Comparison of ENCODE assay signal across 24 cellular contexts in the genomic region with DNA sequence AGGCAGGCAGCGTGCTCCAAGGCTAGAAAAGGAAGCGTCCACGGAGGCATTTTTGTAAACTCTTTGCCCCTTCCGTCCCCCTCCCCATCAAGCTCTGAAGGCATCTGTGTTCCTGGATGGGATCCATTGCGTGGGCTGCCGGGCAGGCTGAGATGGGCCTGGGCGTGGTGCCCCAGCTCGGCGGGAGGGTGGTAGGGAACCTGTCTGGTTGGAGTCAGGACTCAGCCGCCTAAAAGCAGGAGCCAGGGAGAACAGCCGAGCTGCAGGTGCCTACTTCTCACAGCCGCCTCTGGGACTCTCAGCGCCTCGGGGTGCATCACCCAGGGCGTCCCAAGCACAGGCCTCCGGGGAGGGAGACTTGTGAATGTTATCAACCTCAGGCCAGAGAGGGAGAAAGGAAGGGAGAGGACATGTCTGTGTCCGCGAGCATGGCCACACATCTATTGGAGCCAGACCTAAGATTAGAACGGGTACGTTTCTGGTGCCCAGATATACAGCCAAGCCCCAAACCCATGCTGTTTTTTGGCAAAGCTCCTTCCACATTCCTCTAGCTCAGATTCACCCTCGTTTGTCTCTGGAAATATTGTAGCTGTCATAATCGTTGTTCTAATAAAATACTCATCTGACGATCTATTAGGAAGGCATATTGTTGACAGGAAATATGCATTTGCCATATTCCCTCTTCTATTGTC. TPM values are rescaled to one million over a fixed set of nuclear protein-coding genes. Genes with fewer than 3 reads are reported as not detected.
DNase-seq lines count a peak whose midpoint lies in the region; ATAC-seq, FAIRE-seq and TF ChIP-seq lines count a peak whose summit lies in the region.
"Had no signal": no experiment of that assay in that cellular context is flagged by ENCODE, and none has a peak within 500 bp of the region (broad histone marks: within the 10 kb centered on the region; RNA-seq: fewer than 3 reads in every experiment).

No MANE protein-coding gene starts in this region.

- no peak for TF ChIP-seq EP300 in transverse colon (IDR thresholded peaks at IDR 0.05; ENCODE audit: low read depth)

- POLR2A ChIA-PET in MCF 10A (lab: Yijun Ruan, JAX): no interaction called here

- peak overlapping the region in 1 of 2 donors; percentile 27 for H3K27ac ChIP-seq in breast epithelium
- H3K27ac ChIP-seq in foreskin keratinocyte: no peak overlapping the region
- H3K27ac ChIP-seq in trophoblast cell (ENCODE audit: low read depth, low read length): no peak overlapping the region
- H3K27ac ChIP-seq in transverse colon: no peak overlapping the region
- no peak overlapping the region for H3K27ac ChIP-seq in WERI-Rb-1
- H3K27ac ChIP-seq: 22Rv1, neutrophil, Peyer's patch, upper lobe of left lung had no signal

- ATAC-seq in foreskin keratinocyte (peak; percentile 67), HG03139 (IDR thresholded peaks at IDR 0.05; ENCODE audit: unreplicated experiment) (no peak)
- ATAC-seq: esophagus mucosa had no signal

- H3K9ac ChIP-seq in trophoblast cell (ENCODE audit: low read length): no peak overlapping the region

- no peak overlapping the region for H2AFZ ChIP-seq in trophoblast cell (ENCODE audit: insufficient read depth, low read length, poor library complexity)

- no peaks in the 10 kb centered on the region for H3K36me3 Mint-ChIP-seq in MCF 10A (ENCODE audit: insufficient read depth, unreplicated experiment)
- H3K36me3 Mint-ChIP-seq: CD8-positive, alpha-beta memory T cell had no signal

- in situ Hi-C loops in transverse colon (cut with MboI; ENCODE audit: low pct_ligation_motif_present in 1 of 4, low pct_unique_long_range_greater_than_20kb in 1 of 4, low sequenced_read_pairs in 3 of 4): no loop called here

- intact Hi-C loops in breast epithelium (cut with DNase I; ENCODE audit: low total_unique reads): no loop called here
- intact Hi-C loops in MCF 10A (cut with micrococcal nuclease): no loop called here
- intact Hi-C loops in transverse colon (cut with DNase I; ENCODE audit: low total_unique reads): no loop called here

- no peak overlapping the region for H2BK120ac ChIP-seq in trophoblast cell (ENCODE audit: insufficient read depth, low read length, poor library complexity)

- H3K4me3 ChIP-seq in breast epithelium (peak overlapping the region in 2 of 3 donors; percentile 18 to 47), trophoblast cell (ENCODE audit: low read depth, low read length) (no peak overlapping the region), transverse colon (no peak overlapping the region), WERI-Rb-1 (ENCODE audit: low read depth, low read length) (no peak overlapping the region)
- H3K4me3 ChIP-seq: Peyer's patch had no signal

- H2BK12ac ChIP-seq in trophoblast cell (ENCODE audit: low read length): no peak overlapping the region

- no peak overlapping the region for H3K18ac ChIP-seq in trophoblast cell (ENCODE audit: low read length)

- no peak overlapping the region for H3K23ac ChIP-seq in trophoblast cell (ENCODE audit: low read length)

- DNase-seq in breast epithelium (ENCODE audit: low spot score in 2 of 2): peak in 1 of 2 donors; percentile 26
- DNase-seq in MCF 10A (ENCODE audit: unreplicated experiment): no peak
- DNase-seq in foreskin keratinocyte: no peak
- peak; percentile 10 to 33 for DNase-seq in trophoblast cell
- no peak for DNase-seq in transverse colon
- DNase-seq in WERI-Rb-1: no peak
- DNase-seq in HTR-8/SVneo (ENCODE audit: insufficient read length, low spot score): no peak
- DNase-seq: activated CD4-positive, alpha-beta T cell treated with anti-CD3 and anti-CD28 coated beads, Interleukin-2, amount 50 U/mL, for 48 hours; activated naive CD4-positive, alpha-beta T cell treated with anti-CD3 and anti-CD28 coated beads for 36 hours; CD8-positive, alpha-beta memory T cell; cortex of kidney; DMS 273 treated with DMSO at 0.1 percent for 48 hours; KBM-7; NCI-H1417 treated with DMSO at 0.1 percent for 48 hours; NCI-H2081 treated with DMSO at 0.1 percent for 48 hours; NCI-H345; NCI-H748 treated with DMSO at 0.1 percent for 48 hours; Peyer's patch; SIG-M5; upper lobe of left lung had no signal

- H3K27me3 ChIP-seq in breast epithelium: no peaks in the 10 kb centered on the region
- peaks cover 4% of the 10 kb centered on the region for H3K27me3 ChIP-seq in foreskin keratinocyte
- no peaks in the 10 kb centered on the region for H3K27me3 ChIP-seq in trophoblast cell (ENCODE audit: insufficient read depth, low read length)
- no peaks in the 10 kb centered on the region for H3K27me3 ChIP-seq in transverse colon
- peaks cover 18% of the 10 kb centered on the region for H3K27me3 ChIP-seq in WERI-Rb-1 (ENCODE audit: insufficient read depth, low read depth, severe bottlenecking)
- H3K27me3 ChIP-seq: Peyer's patch, upper lobe of left lung had no signal

- TF ChIP-seq POLR2A in breast epithelium (IDR thresholded peaks at IDR 0.05) (no peak), transverse colon (IDR thresholded peaks at IDR 0.05) (no peak)

- no peaks in the 10 kb centered on the region for H3K27me3 Mint-ChIP-seq in MCF 10A (ENCODE audit: insufficient read depth, unreplicated experiment)

- H4K91ac ChIP-seq in trophoblast cell (ENCODE audit: low read depth, low read length): no peak overlapping the region

- H3K9me3 ChIP-seq in breast epithelium: no peaks in the 10 kb centered on the region
- no peaks in the 10 kb centered on the region for H3K9me3 ChIP-seq in trophoblast cell (ENCODE audit: insufficient read depth, low read depth, low read length)
- no peaks in the 10 kb centered on the region for H3K9me3 ChIP-seq in transverse colon
- no peaks in the 10 kb centered on the region for H3K9me3 ChIP-seq in WERI-Rb-1 (ENCODE audit: severe bottlenecking)
- H3K9me3 ChIP-seq: neutrophil, Peyer's patch, upper lobe of left lung had no signal

- H3K79me2 ChIP-seq in trophoblast cell (ENCODE audit: control insufficient read depth, insufficient read depth, low read length, poor library complexity): no peaks in the 10 kb centered on the region

- WGBS in trophoblast cell (ENCODE audit: extremely low coverage, insufficient coverage, insufficient read length): no CpG with 5 or more reads among the region's 23 CpGs
- 72 to 84% methylated on average over 10 to 23 of the region's 23 CpGs for WGBS in transverse colon (ENCODE audit: low coverage in 1 of 2), 2 donors

- H3K4ac ChIP-seq in trophoblast cell (ENCODE audit: low read depth, low read length): no peak overlapping the region

- no peaks in the 10 kb centered on the region for H3K9me3 Mint-ChIP-seq in MCF 10A (ENCODE audit: unreplicated experiment)

- H2AK5ac ChIP-seq in trophoblast cell (ENCODE audit: low read length): no peak overlapping the region

- H3K27ac Mint-ChIP-seq in MCF 10A (ENCODE audit: low read depth, unreplicated experiment): no peak overlapping the region
- H3K27ac Mint-ChIP-seq: activated naive CD4-positive, alpha-beta T cell treated with anti-CD3 and anti-CD28 coated beads for 36 hours; CD8-positive, alpha-beta memory T cell had no signal

- no peaks in the 10 kb centered on the region for H3K79me1 ChIP-seq in trophoblast cell (ENCODE audit: low read length)

- no peaks in the 10 kb centered on the region for H3K4me1 Mint-ChIP-seq in MCF 10A (ENCODE audit: insufficient read depth, unreplicated experiment)
- H3K4me1 Mint-ChIP-seq: CD8-positive, alpha-beta memory T cell had no signal

- no peak for TF ChIP-seq CTCF in breast epithelium (IDR thresholded peaks at IDR 0.05)
- no peak for TF ChIP-seq CTCF in MCF 10A (IDR thresholded peaks at IDR 0.05; ENCODE audit: unreplicated experiment)
- no peak for TF ChIP-seq CTCF in foreskin keratinocyte (conservative IDR thresholded peaks at IDR 0.05)
- TF ChIP-seq CTCF in transverse colon (IDR thresholded peaks at IDR 0.05): no peak
- no peak for TF ChIP-seq CTCF in WERI-Rb-1 (IDR thresholded peaks at IDR 0.05; ENCODE audit: low read depth, low read length)

- no TSS peak for BruUV-seq in MCF 10A (replicated peaks; lab: Mats Ljungman, UMichigan)

- no peak overlapping the region for H2BK5ac ChIP-seq in trophoblast cell (ENCODE audit: low read depth, low read length, poor library complexity)

- H4K12ac ChIP-seq in trophoblast cell (ENCODE audit: low read depth, low read length): no peak overlapping the region

- FAIRE-seq in HTR-8/SVneo (lab: Jason Lieb, UNC): no peak

- H3K14ac ChIP-seq in trophoblast cell (ENCODE audit: low read length): no peak overlapping the region

- no peaks in the 10 kb centered on the region for H3K36me3 ChIP-seq in breast epithelium
- no peaks in the 10 kb centered on the region for H3K36me3 ChIP-seq in trophoblast cell (ENCODE audit: control insufficient read depth in 1 of 2, insufficient read depth in 2 of 2, low read length in 2 of 2)
- H3K36me3 ChIP-seq in transverse colon: no peaks in the 10 kb centered on the region
- no peaks in the 10 kb centered on the region for H3K36me3 ChIP-seq in WERI-Rb-1
- H3K36me3 ChIP-seq: neutrophil, Peyer's patch, upper lobe of left lung had no signal

- CTCF ChIA-PET in MCF 10A (lab: Yijun Ruan, JAX): no interaction called here

- H4K8ac ChIP-seq in trophoblast cell (ENCODE audit: low read depth, low read length): no peak overlapping the region

- no peak overlapping the region for H3K4me2 ChIP-seq in trophoblast cell (ENCODE audit: low read length)

- no peaks in the 10 kb centered on the region for H3K4me1 ChIP-seq in breast epithelium
- peaks cover 7% of the 10 kb centered on the region for H3K4me1 ChIP-seq in foreskin keratinocyte
- H3K4me1 ChIP-seq in trophoblast cell (ENCODE audit: control insufficient read depth in 1 of 2, insufficient read depth in 2 of 2, low read length in 2 of 2): peaks cover 0 to 4% of the 10 kb centered on the region in 2 experiments
- H3K4me1 ChIP-seq in transverse colon: no peaks in the 10 kb centered on the region
- H3K4me1 ChIP-seq: Peyer's patch, upper lobe of left lung had no signal

- no peak overlapping the region for H3K4me3 Mint-ChIP-seq in MCF 10A (ENCODE audit: unreplicated experiment)
- H3K4me3 Mint-ChIP-seq: activated naive CD4-positive, alpha-beta T cell treated with anti-CD3 and anti-CD28 coated beads for 36 hours; CD8-positive, alpha-beta memory T cell had no signal

RNA-seq across cellular contexts. Expression of a gene that starts 48.6 kb away (rescaled TPM):
- 10 to 100 TPM; 53.1 to 91.2 (median 65.9) TPM for total RNA-seq in breast epithelium
- total RNA-seq in MCF 10A (2022): 129 and 152 TPM in 2 replicates
- 100 and 101 TPM in 2 replicates for total RNA-seq in foreskin keratinocyte
- polyA plus RNA-seq in foreskin keratinocyte: 41.7 and 48.4 TPM in 2 replicates
- 57.7 and 58.8 TPM in 2 replicates for polyA plus RNA-seq in trophoblast cell (2013)
- 100 to 1,000 TPM in 1 of 4 donors, 10 to 100 TPM in 3; 71.9 to 247 (median 98.4) TPM for total RNA-seq in transverse colon

Comparison
In these comparisons a context has a peak if more than half of its experiments do, and no peak if none do; other contexts are left out.
1. DNase-seq: peak in trophoblast cell (2 of 2); none in MCF 10A (single experiment), foreskin keratinocyte (0 of 2), transverse colon (single experiment), WERI-Rb-1 (single experiment) and HTR-8/SVneo (single experiment).
2. H3K4me3 ChIP-seq: peak in breast epithelium (2 of 3); none in trophoblast cell (single experiment), transverse colon (0 of 4) and WERI-Rb-1 (single experiment).